Comparison of ENCODE assay signal across 8 cellular contexts in genomic region chr1:9181176-9181906, GRCh38. TPM values are rescaled to one million over a fixed set of nuclear protein-coding genes. Genes with fewer than 3 reads are reported as not detected.
DNase-seq lines count a peak whose midpoint lies in the region; ATAC-seq and TF ChIP-seq lines count a peak whose summit lies in the region.

No MANE protein-coding gene starts in this region.

- peak; percentile 95 for TF ChIP-seq CTCF in coronary artery (IDR thresholded peaks at IDR 0.05)
- peak; percentile 73 for TF ChIP-seq CTCF in liver (IDR thresholded peaks at IDR 0.05; ENCODE audit: low read depth, low read length, missing input control)

- peaks cover 0 to 20% (median 10%) of the 10 kb centered on the region in 4 donors for H3K4me1 ChIP-seq in liver (ENCODE audit: control insufficient read depth in 4 of 4, insufficient read depth in 4 of 4, low read length in 3 of 4)

- no peaks in the 10 kb centered on the region for H3K27me3 ChIP-seq in liver (ENCODE audit: control insufficient read depth in 4 of 4, insufficient read depth in 4 of 4, low read length in 3 of 4)

- peak overlapping the region; percentile 12 to 78 for H3K9ac ChIP-seq in liver (ENCODE audit: low read depth in 1 of 2, low read length in 2 of 2)

- 20% methylated on average over 19 of the region's 19 CpGs for WGBS in liver

- TF ChIP-seq RAD21 in liver (IDR thresholded peaks at IDR 0.05) = peak; percentile 67 to 74

- peak overlapping the region; percentile 87 for H3K4me3 ChIP-seq in coronary artery
- peak overlapping the region; percentile 3 to 78 (median 68) for H3K4me3 ChIP-seq in liver (ENCODE audit: low read depth in 1 of 3, low read length in 3 of 3)

- no peaks in the 10 kb centered on the region for H3K9me3 ChIP-seq in liver (ENCODE audit: control insufficient read depth in 4 of 4, low read length in 3 of 4)

- H3K27ac ChIP-seq in coronary artery = peak overlapping the region in 1 of 2 donors; percentile 77
- H3K27ac ChIP-seq in liver (ENCODE audit: low read depth in 1 of 2, low read length in 2 of 2) = peak overlapping the region in 1 of 2 donors; percentile 27

- DNase-seq in NCI-H1694 treated with DMSO at 0.1 percent for 48 hours (lab: John Stamatoyannopoulos, UW) = peak; percentile 14
- no peak for DNase-seq in NCI-H1694 (lab: John Stamatoyannopoulos, UW)
- peak; percentile 30 for DNase-seq in M059J (ENCODE audit: low read depth)
- peak; percentile 67 to 70 for DNase-seq in activated CD4-positive, alpha-beta T cell treated with anti-CD3 and anti-CD28 coated beads for 4 hours
- DNase-seq in coronary artery (ENCODE audit: low spot score) = no peak
- DNase-seq in stimulated activated CD4-positive, alpha-beta T cell treated with anti-CD3 and anti-CD28 coated beads, Interleukin-4, amount 100 ng/mL, for 48 hours (ENCODE audit: low read depth in 2 of 2) = peak; percentile 69 to 78

- no peaks in the 10 kb centered on the region for H3K36me3 ChIP-seq in liver (ENCODE audit: control insufficient read depth in 4 of 4, insufficient read depth in 3 of 4, low read depth in 1 of 4, low read length in 3 of 4)

- no peak for ATAC-seq in GM21515 (IDR thresholded peaks at IDR 0.05; ENCODE audit: unreplicated experiment)

TF ChIP-seq in liver, 16 proteins besides CTCF, POLR2A, EP300 and RAD21:
- peak; percentile 32 for TF ChIP-seq YY1 (IDR thresholded peaks at IDR 0.05)
- no peak for TF ChIP-seq GABPA (IDR thresholded peaks at IDR 0.05 in 1 of 2, conservative IDR thresholded peaks at IDR 0.05 in 1 of 2)
- peak in 1 of 2 donors; percentile 7 for TF ChIP-seq RXRA (IDR thresholded peaks at IDR 0.05)
- no peak for TF ChIP-seq FOXA2 (IDR thresholded peaks at IDR 0.05)
- TF ChIP-seq, protein P1, sequence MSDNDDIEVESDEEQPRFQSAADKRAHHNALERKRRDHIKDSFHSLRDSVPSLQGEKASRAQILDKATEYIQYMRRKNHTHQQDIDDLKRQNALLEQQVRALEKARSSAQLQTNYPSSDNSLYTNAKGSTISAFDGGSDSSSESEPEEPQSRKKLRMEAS (IDR thresholded peaks at IDR 0.05) = no peak
TF ChIP-seq in liver: peak in this region for 2.

RNA-seq across cellular contexts. Expression of gene GPR157, which starts 52.4 kb away (rescaled TPM):
- total RNA-seq in M059J (2014; rRNA removed; shearing (Covaris generic)) = 2.1 and 2.9 TPM in 2 replicates
- 1 to 10 TPM; 1.3 to 7.0 TPM for total RNA-seq in liver
- polyA plus RNA-seq in liver = 1 to 10 TPM; 2.1 to 2.4 TPM

RNA-seq across cellular contexts. Expression of gene H6PD, which starts 53.2 kb away (rescaled TPM):
- 7.7 and 15.9 TPM in 2 replicates for total RNA-seq in M059J (2014; rRNA removed; shearing (Covaris generic))
- total RNA-seq in liver = 100 to 1,000 TPM in 1 of 2 donors, 10 to 100 TPM in 1; 47.7 to 134 TPM
- 10 to 100 TPM; 28.9 to 65.8 TPM for polyA plus RNA-seq in liver

Comparison
In these comparisons a context has a peak if more than half of its experiments do, and no peak if none do; other contexts are left out.
1. DNase-seq: peak in NCI-H1694 treated with DMSO at 0.1 percent for 48 hours (single experiment), M059J (single experiment), activated CD4-positive, alpha-beta T cell treated with anti-CD3 and anti-CD28 coated beads for 4 hours (2 of 2) and stimulated activated CD4-positive, alpha-beta T cell treated with anti-CD3 and anti-CD28 coated beads, Interleukin-4, amount 100 ng/mL, for 48 hours (2 of 2); none in NCI-H1694 (single experiment) and coronary artery (single experiment).